ENCODE assay signal across 8 cellular contexts in the genomic region with DNA sequence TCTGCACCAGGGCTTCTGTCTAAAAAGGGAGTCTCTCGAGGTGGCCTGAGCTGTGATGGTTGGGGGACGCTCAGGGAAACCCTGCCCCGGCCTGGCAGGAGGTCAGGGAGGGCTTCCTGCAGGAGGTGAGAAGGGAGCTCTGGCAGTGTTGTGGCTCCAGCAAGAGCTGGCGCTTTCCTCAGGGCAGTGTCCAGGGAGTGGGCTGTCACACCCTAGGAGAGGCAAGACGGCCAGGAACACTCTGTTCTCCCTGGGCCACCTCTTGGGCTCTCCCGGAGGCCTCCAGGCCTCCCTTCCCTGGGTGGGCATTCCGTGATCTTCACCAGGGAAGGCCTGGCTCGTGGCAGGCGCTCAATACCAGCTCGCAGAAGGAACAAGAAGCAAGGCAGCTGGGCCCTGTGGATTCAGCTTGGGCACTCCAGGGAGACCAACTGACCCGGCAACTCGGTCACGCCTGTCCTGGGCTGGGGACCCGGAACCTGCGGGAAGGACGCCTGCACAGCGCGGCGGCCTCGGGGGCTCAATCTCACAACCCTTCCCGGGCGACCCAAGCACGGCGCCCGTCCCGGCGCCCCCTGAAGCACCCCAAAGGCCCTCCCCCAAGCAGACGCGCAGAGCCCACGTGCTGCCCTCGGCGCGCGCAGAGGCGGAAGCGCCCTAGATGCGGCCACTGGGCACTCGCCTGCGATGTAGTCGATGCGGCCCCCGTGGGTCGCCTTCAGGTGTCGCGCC. TPM values are rescaled to one million over a fixed set of nuclear protein-coding genes. Genes with fewer than 3 reads are reported as not detected.
DNase-seq lines count a peak whose midpoint lies in the region; ATAC-seq and TF ChIP-seq lines count a peak whose summit lies in the region.

No MANE protein-coding gene starts in this region.

- peak overlapping the region; percentile 78 to 93 for H3K27ac ChIP-seq in thoracic aorta

- H3K4me1 ChIP-seq in NT2/D1 (ENCODE audit: insufficient read depth, insufficient read length), result peaks cover 38% of the 10 kb centered on the region
- peaks cover 11 to 34% of the 10 kb centered on the region in 2 donors for H3K4me1 ChIP-seq in thoracic aorta (ENCODE audit: control insufficient read depth in 1 of 2, low read depth in 2 of 2)

- H3K4me3 Mint-ChIP-seq in nephron progenitor cell, result peak overlapping the region; percentile 84

- peak overlapping the region; percentile 68 for H3K27ac Mint-ChIP-seq in nephron progenitor cell

- H3K36me3 ChIP-seq in NT2/D1 (ENCODE audit: insufficient read depth, insufficient read length, low read length) (peaks cover 56% of the 10 kb centered on the region), thoracic aorta (peaks cover 11% of the 10 kb centered on the region)

- in situ Hi-C loops in Caki2 (cut with HindIII; ENCODE audit: low pct_unique_long_range_greater_than_20kb, low sequenced_read_pairs), result no loop called here

- H3K4me3 ChIP-seq in NT2/D1 (ENCODE audit: insufficient read length, low read depth) (peak overlapping the region; percentile 89), fibroblast of the aortic adventitia (ENCODE audit: low read depth, low read length) (peak overlapping the region; percentile 84), thoracic aorta (peak overlapping the region; percentile 87)

- H3K27me3 Mint-ChIP-seq in nephron progenitor cell (ENCODE audit: low read depth, poor library complexity), result peaks cover 3% of the 10 kb centered on the region

- H3K4me1 Mint-ChIP-seq in nephron progenitor cell, result peaks cover 12% of the 10 kb centered on the region

- H3K36me3 Mint-ChIP-seq in nephron progenitor cell (ENCODE audit: low read depth), result peaks cover 5% of the 10 kb centered on the region

- peak; percentile 48 for ATAC-seq in GM19438 (IDR thresholded peaks at IDR 0.05; ENCODE audit: low read depth, unreplicated experiment)
- peak; percentile 20 for ATAC-seq in HG03469 (IDR thresholded peaks at IDR 0.05; ENCODE audit: unreplicated experiment)
- ATAC-seq in thoracic aorta (ENCODE audit: insufficient number of reproducible peaks, low FRiP score, low read depth), result peak; percentile 52

- no peaks in the 10 kb centered on the region for H3K27me3 ChIP-seq in NT2/D1 (ENCODE audit: insufficient read depth, insufficient read length)
- no peaks in the 10 kb centered on the region for H3K27me3 ChIP-seq in thoracic aorta (replicated peaks; ENCODE audit: insufficient read depth)

- no peaks in the 10 kb centered on the region for H3K9me3 Mint-ChIP-seq in nephron progenitor cell

- H3K9me3 ChIP-seq in NT2/D1 (ENCODE audit: insufficient read depth, low read length) (no peaks in the 10 kb centered on the region), thoracic aorta (no peaks in the 10 kb centered on the region)

- TF ChIP-seq CTCF in fibroblast of the aortic adventitia (IDR thresholded peaks at IDR 0.05; ENCODE audit: insufficient read depth, low read length), result no peak
- no peak for TF ChIP-seq CTCF in nephron progenitor cell (IDR thresholded peaks at IDR 0.05)
- no peak for TF ChIP-seq CTCF in thoracic aorta (IDR thresholded peaks at IDR 0.05)

- DNase-seq in Caki2 (ENCODE audit: low read depth) (peak; percentile 84), NT2/D1 (ENCODE audit: low read depth, low spot score) (no peak), activated gamma-delta T cell (lab: John Stamatoyannopoulos, UW) (peak; percentile 61), fibroblast of the aortic adventitia (ENCODE audit: low read depth) (peak; percentile 75), nephron progenitor cell (peak; percentile 58), thoracic aorta (ENCODE audit: low spot score) (peak; percentile 25)

- peak overlapping the region; percentile 99 for H3K9ac ChIP-seq in NT2/D1 (ENCODE audit: insufficient read length, low read depth)

RNA-seq across cellular contexts. Expression of gene APRT, which starts 0.7 kb away (rescaled TPM):
- total RNA-seq in Caki2 (2014; rRNA removed; shearing (Covaris generic); ENCODE audit: low replicate concordance), result 262 and 321 TPM in 2 replicates
- 54.0 and 73.8 TPM in 2 replicates for total RNA-seq in fibroblast of the aortic adventitia (ENCODE audit: low replicate concordance)
- total RNA-seq in thoracic aorta, result 10 to 100 TPM; 45.5 to 80.7 TPM

RNA-seq across cellular contexts. Expression of gene CDT1, which starts 7.4 kb away (rescaled TPM):
- total RNA-seq in Caki2 (2014; rRNA removed; shearing (Covaris generic); ENCODE audit: low replicate concordance), result 23.1 and 24.6 TPM in 2 replicates
- total RNA-seq in fibroblast of the aortic adventitia (ENCODE audit: low replicate concordance), result 0.82 and 26.8 TPM in 2 replicates
- under 1 TPM in 1 of 2 donors, not detected in 1; 0.71 TPM for total RNA-seq in thoracic aorta

RNA-seq across cellular contexts. Expression of gene PIEZO1, which starts 26.0 kb away (rescaled TPM):
- total RNA-seq in Caki2 (2014; rRNA removed; shearing (Covaris generic); ENCODE audit: low replicate concordance), result 81.1 and 82.0 TPM in 2 replicates
- 143 and 150 TPM in 2 replicates for total RNA-seq in fibroblast of the aortic adventitia (ENCODE audit: low replicate concordance)
- 100 to 1,000 TPM; 108 to 179 TPM for total RNA-seq in thoracic aorta

RNA-seq across cellular contexts. Expression of gene GALNS, which starts 45.7 kb away (rescaled TPM):
- 20.8 and 20.9 TPM in 2 replicates for total RNA-seq in Caki2 (2014; rRNA removed; shearing (Covaris generic); ENCODE audit: low replicate concordance)
- total RNA-seq in fibroblast of the aortic adventitia (ENCODE audit: low replicate concordance), result 11.6 and 22.5 TPM in 2 replicates
- 10 to 100 TPM; 24.8 to 38.7 TPM for total RNA-seq in thoracic aorta

RNA-seq across cellular contexts. Expression of gene TRAPPC2L, which starts 45.9 kb away (rescaled TPM):
- total RNA-seq in Caki2 (2014; rRNA removed; shearing (Covaris generic); ENCODE audit: low replicate concordance), result 40.9 and 48.8 TPM in 2 replicates
- total RNA-seq in fibroblast of the aortic adventitia (ENCODE audit: low replicate concordance) (30.6 and 57.2 TPM in 2 replicates), thoracic aorta (10 to 100 TPM; 12.4 to 31.4 TPM)
